Comparison of ENCODE assay signal across 8 cellular contexts in the genomic region with DNA sequence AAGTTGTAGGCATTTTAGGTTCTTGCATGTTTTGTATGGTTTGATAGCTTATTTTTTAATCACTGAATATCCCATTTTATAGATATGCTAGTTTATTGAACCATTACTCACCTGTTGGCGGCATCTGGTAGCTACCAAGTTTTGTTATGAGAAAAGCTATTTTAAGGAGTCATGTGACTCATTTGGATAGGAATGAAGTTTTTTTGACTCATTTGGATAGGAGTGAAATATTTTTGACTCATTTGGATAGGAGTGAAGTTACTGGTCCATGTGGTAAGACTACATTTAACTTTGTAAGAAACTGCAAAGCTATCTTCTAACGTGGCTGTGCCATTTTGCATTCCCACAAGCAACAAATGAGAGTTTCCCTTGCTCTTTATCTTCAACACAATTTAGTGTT. TPM values are rescaled to one million over a fixed set of nuclear protein-coding genes. Genes with fewer than 3 reads are reported as not detected.
A peak's percentile ranks its signal among the peaks of the same experiment; 100 is the strongest.
DNase-seq lines count a peak whose midpoint lies in the region; ATAC-seq and TF ChIP-seq lines count a peak whose summit lies in the region.
"Not testable (repeated sequence)": the region's sequence is repeated elsewhere in the genome, so short reads cannot be mapped to it uniquely, and the experiment has no call there.

No MANE protein-coding gene starts in this region.

- not testable (repeated sequence) for H3K9me3 Mint-ChIP-seq in activated T-cell treated with anti-CD3 and anti-CD28 coated beads, Interleukin-2, amount 50 U/mL, for 72 hours; MCF 10A (ENCODE audit: unreplicated experiment); natural killer cell treated with Interleukin-12 subunit alpha and Interleukin-12 subunit beta and Interleukin-15 and Interleukin-18, amount 100 ng/mL, for 72 hours

- H3K4me3 ChIP-seq in AG09309 (ENCODE audit: control insufficient read depth, low read depth, low read length); RWPE2 (ENCODE audit: severe bottlenecking): not testable (repeated sequence)

- peak; percentile 14; the same call in 1 of the 3 replicates for ATAC-seq in RWPE2 (ENCODE audit: low read depth)
- ATAC-seq in activated T-cell treated with anti-CD3 and anti-CD28 coated beads, Interleukin-2, amount 50 U/mL, for 72 hours (replicated peaks in 1 of 2) = peak; percentile 78 to 85
- ATAC-seq in natural killer cell treated with Interleukin-12 subunit alpha and Interleukin-12 subunit beta and Interleukin-15 and Interleukin-18, amount 100 ng/mL, for 72 hours = peak; percentile 36 to 56

- not testable (repeated sequence) for H3K9me3 ChIP-seq in RWPE2 (ENCODE audit: severe bottlenecking)

- H3K36me3 ChIP-seq in RWPE2 (ENCODE audit: low read depth) = not testable (repeated sequence)

- POLR2A ChIA-PET in MCF 10A (lab: Yijun Ruan, JAX) = not testable (repeated sequence)

- CTCF ChIA-PET in MCF 10A (lab: Yijun Ruan, JAX) = not testable (repeated sequence)

- not testable (repeated sequence) for H3K27me3 ChIP-seq in RWPE2 (ENCODE audit: insufficient read depth, poor library complexity, severe bottlenecking)

- H3K27ac ChIP-seq in RWPE2 (ENCODE audit: poor library complexity, severe bottlenecking) = not testable (repeated sequence)

- peak overlapping the region; percentile 50 for H3K27ac Mint-ChIP-seq in activated T-cell treated with anti-CD3 and anti-CD28 coated beads, Interleukin-2, amount 50 U/mL, for 72 hours
- H3K27ac Mint-ChIP-seq in MCF 10A (ENCODE audit: low read depth, unreplicated experiment); natural killer cell treated with Interleukin-12 subunit alpha and Interleukin-12 subunit beta and Interleukin-15 and Interleukin-18, amount 100 ng/mL, for 72 hours: not testable (repeated sequence)

- not testable (repeated sequence) for BruUV-seq in MCF 10A (replicated peaks; lab: Mats Ljungman, UMichigan)

- DNase-seq in AG09309 (ENCODE audit: low read depth) (peak; percentile 4), GM04504 (ENCODE audit: low read depth) (peak; percentile 4), HCEC 1CT (peak; percentile 68), HS-5 (ENCODE audit: low read depth) (peak; percentile 26), MCF 10A (ENCODE audit: unreplicated experiment) (peak; percentile 4)
- DNase-seq in RWPE2 (ENCODE audit: low spot score); natural killer cell treated with Interleukin-12 subunit alpha and Interleukin-12 subunit beta and Interleukin-15 and Interleukin-18, amount 100 ng/mL, for 72 hours (ENCODE audit: low spot score): not testable (repeated sequence)
- DNase-seq in activated T-cell treated with anti-CD3 and anti-CD28 coated beads, Interleukin-2, amount 50 U/mL, for 72 hours = peak in 1 of 2 donors; percentile 27

- not testable (repeated sequence) for H3K27me3 Mint-ChIP-seq in activated T-cell treated with anti-CD3 and anti-CD28 coated beads, Interleukin-2, amount 50 U/mL, for 72 hours (ENCODE audit: low read depth); MCF 10A (ENCODE audit: insufficient read depth, unreplicated experiment); natural killer cell treated with Interleukin-12 subunit alpha and Interleukin-12 subunit beta and Interleukin-15 and Interleukin-18, amount 100 ng/mL, for 72 hours

- H3K4me1 ChIP-seq in RWPE2 (ENCODE audit: insufficient read depth, poor library complexity, severe bottlenecking) = not testable (repeated sequence)

- H3K36me3 Mint-ChIP-seq in activated T-cell treated with anti-CD3 and anti-CD28 coated beads, Interleukin-2, amount 50 U/mL, for 72 hours (ENCODE audit: insufficient read depth in 2 of 2); MCF 10A (ENCODE audit: insufficient read depth, unreplicated experiment); natural killer cell treated with Interleukin-12 subunit alpha and Interleukin-12 subunit beta and Interleukin-15 and Interleukin-18, amount 100 ng/mL, for 72 hours: not testable (repeated sequence)

- TF ChIP-seq CTCF in AG09309 (IDR thresholded peaks at IDR 0.05; ENCODE audit: control insufficient read depth, insufficient read depth, low read depth, low read length, missing control alignments); RWPE2 (IDR thresholded peaks at IDR 0.05; ENCODE audit: poor library complexity, severe bottlenecking); MCF 10A (IDR thresholded peaks at IDR 0.05; ENCODE audit: unreplicated experiment): not testable (repeated sequence)

- peaks cover 11% of the 10 kb centered on the region for H3K4me1 Mint-ChIP-seq in activated T-cell treated with anti-CD3 and anti-CD28 coated beads, Interleukin-2, amount 50 U/mL, for 72 hours (ENCODE audit: low read depth)
- not testable (repeated sequence) for H3K4me1 Mint-ChIP-seq in MCF 10A (ENCODE audit: insufficient read depth, unreplicated experiment); natural killer cell treated with Interleukin-12 subunit alpha and Interleukin-12 subunit beta and Interleukin-15 and Interleukin-18, amount 100 ng/mL, for 72 hours (ENCODE audit: low read depth in 2 of 2)

- peak overlapping the region in 1 of 2 donors; percentile 52 for H3K4me3 Mint-ChIP-seq in activated T-cell treated with anti-CD3 and anti-CD28 coated beads, Interleukin-2, amount 50 U/mL, for 72 hours
- H3K4me3 Mint-ChIP-seq in MCF 10A (ENCODE audit: unreplicated experiment); natural killer cell treated with Interleukin-12 subunit alpha and Interleukin-12 subunit beta and Interleukin-15 and Interleukin-18, amount 100 ng/mL, for 72 hours: not testable (repeated sequence)

- intact Hi-C loops in MCF 10A (cut with micrococcal nuclease) = not testable (repeated sequence)

RNA-seq across cellular contexts. Expression of a gene that starts 28.1 kb away (rescaled TPM):
- under 1 TPM; 0.51 to 0.70 TPM for total RNA-seq in activated T-cell treated with anti-CD3 and anti-CD28 coated beads, Interleukin-2, amount 50 U/mL, for 72 hours
- total RNA-seq in MCF 10A (2022) = 0.49 and 0.88 TPM in 2 replicates
- total RNA-seq in natural killer cell treated with Interleukin-12 subunit alpha and Interleukin-12 subunit beta and Interleukin-15 and Interleukin-18, amount 100 ng/mL, for 72 hours = under 1 TPM; 0.78 to 0.95 TPM

Comparison
In these comparisons a context has a peak if more than half of its experiments do, and no peak if none do; other contexts are left out.
1. ATAC-seq: peak in every context shown above with its lines; median percentile 82 in activated T-cell treated with anti-CD3 and anti-CD28 coated beads, Interleukin-2, amount 50 U/mL, for 72 hours; 46 in natural killer cell treated with Interleukin-12 subunit alpha and Interleukin-12 subunit beta and Interleukin-15 and Interleukin-18, amount 100 ng/mL, for 72 hours; 14 in RWPE2.